23 cellular contexts compared by ENCODE assay signal in genomic region chr1:219387211-219387610, GRCh38.
DNase-seq lines count a peak whose midpoint lies in the region; FAIRE-seq and TF ChIP-seq lines count a peak whose summit lies in the region.
"Had no signal": no experiment of that assay in that cellular context is flagged by ENCODE, and none has a peak within 500 bp of the region (broad histone marks: within the 10 kb centered on the region; RNA-seq: fewer than 3 reads in every experiment).

No MANE protein-coding gene starts in this region.

- H3K27ac ChIP-seq in stomach, result no peak overlapping the region
- H3K27ac ChIP-seq: epithelial cell of prostate, PC-9, psoas muscle, tibial nerve had no signal

- H3K9me3 ChIP-seq in stomach, result peaks cover 0 to 5% (median 2%) of the 10 kb centered on the region in 4 donors
- H3K9me3 ChIP-seq: psoas muscle had no signal

- no peaks in the 10 kb centered on the region for H3K36me3 ChIP-seq in stomach

- FAIRE-seq in islet of Langerhans (lab: Jason Lieb, UNC), result peak; percentile 94
- FAIRE-seq: astrocyte had no signal

- DNase-seq in DMS53 treated with DMSO at 0.1 percent for 48 hours (lab: John Stamatoyannopoulos, UW; ENCODE audit: unreplicated experiment) (peak; percentile 89), NCI-H1436 treated with DMSO at 0.1 percent for 48 hours (lab: John Stamatoyannopoulos, UW) (peak; percentile 39), NCI-H345 treated with DMSO at 0.1 percent for 48 hours (lab: John Stamatoyannopoulos, UW; ENCODE audit: unreplicated experiment) (peak; percentile 40), stomach (no peak), inferior parietal cortex (ENCODE audit: extremely low spot score) (no peak)
- no peak for DNase-seq in stimulated activated CD4-positive, alpha-beta T cell treated with anti-CD3 and anti-CD28 coated beads, Interleukin-2, amount 100 ng/mL, for 24 hours
- DNase-seq: activated CD4-positive, CD25-positive, alpha-beta regulatory T cell treated with anti-CD3 and anti-CD28 coated beads, Interleukin-2, amount 50 U/mL, for 72 hours; activated CD8-positive, alpha-beta T cell treated with anti-CD3 and anti-CD28 coated beads for 36 hours; activated effector memory CD4-positive, alpha-beta T cell treated with anti-CD3 and anti-CD28 coated beads, Interleukin-2, amount 50 U/mL, for 16 hours; activated naive CD8-positive, alpha-beta T cell treated with anti-CD3 and anti-CD28 coated beads, Interleukin-2, amount 10 ng/mL, durations not matched to agents 7 days and 5 days; activated T-cell treated with anti-CD3 and anti-CD28 coated beads for 4 hours; cerebellar nuclear complex; KBM-7; NCI-H2107; PC-9; psoas muscle; Right ventricle myocardium superior; stimulated activated CD4-positive, alpha-beta T cell treated with anti-CD3 and anti-CD28 coated beads, Interleukin-15, amount 100 ng/mL, for 24 hours; stimulated activated naive CD8-positive, alpha-beta T cell treated with anti-CD3 and anti-CD28 coated beads, Interleukin-15, amount 100 ng/mL, for 72 hours had no signal

- 43 to 66% (median 65%) methylated on average over 1 of the region's 1 CpG for WGBS in stomach, 5 donors

- no peak for TF ChIP-seq EP300 in stomach (IDR thresholded peaks at IDR 0.05)

- H3K4me3 ChIP-seq in stomach, result no peak overlapping the region
- H3K4me3 ChIP-seq: PC-9, psoas muscle, tibial nerve had no signal

- TF ChIP-seq CTCF in stomach (IDR thresholded peaks at IDR 0.05), result no peak

- intact Hi-C loops in stomach (cut with DNase I; ENCODE audit: low total_unique reads), result no loop called here

- H3K27me3 ChIP-seq in stomach, result no peaks in the 10 kb centered on the region
- H3K27me3 ChIP-seq: tibial nerve had no signal

- no peaks in the 10 kb centered on the region for H3K4me1 ChIP-seq in stomach
- H3K4me1 ChIP-seq: psoas muscle had no signal

- TF ChIP-seq POLR2A in stomach (IDR thresholded peaks at IDR 0.05), result no peak

Comparison
In these comparisons a context has a peak if more than half of its experiments do, and no peak if none do; other contexts are left out.
1. DNase-seq: peak in DMS53 treated with DMSO at 0.1 percent for 48 hours (single experiment), NCI-H1436 treated with DMSO at 0.1 percent for 48 hours (single experiment) and NCI-H345 treated with DMSO at 0.1 percent for 48 hours (single experiment); none in stomach (single experiment), stimulated activated CD4-positive, alpha-beta T cell treated with anti-CD3 and anti-CD28 coated beads, Interleukin-2, amount 100 ng/mL, for 24 hours (0 of 2) and inferior parietal cortex (single experiment).